In the genomic region with DNA sequence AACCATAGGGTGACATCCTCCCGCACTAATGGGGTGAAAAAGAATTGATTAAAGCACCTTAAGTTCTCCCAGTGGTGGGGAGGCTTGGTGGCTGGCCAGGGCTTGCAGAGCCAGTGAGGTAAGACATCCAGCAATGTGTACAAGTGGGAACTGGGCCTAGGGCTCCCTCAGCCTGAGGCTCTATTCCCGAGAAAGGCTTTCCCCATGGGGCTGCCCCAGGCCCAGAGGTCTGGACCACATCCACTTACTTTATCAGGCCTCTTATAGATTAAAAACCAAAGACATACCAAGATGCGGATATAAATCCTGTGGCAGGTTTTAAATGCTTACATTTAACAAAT, we compare ENCODE assay signal across 25 cellular contexts. TPM values are rescaled to one million over a fixed set of nuclear protein-coding genes. Genes with fewer than 3 reads are reported as not detected.
DNase-seq lines count a peak whose midpoint lies in the region; ATAC-seq, FAIRE-seq and TF ChIP-seq lines count a peak whose summit lies in the region.
"Had no signal": no experiment of that assay in that cellular context is flagged by ENCODE, and none has a peak within 500 bp of the region (broad histone marks: within the 10 kb centered on the region; RNA-seq: fewer than 3 reads in every experiment).

No MANE protein-coding gene starts in this region.

- no peaks in the 10 kb centered on the region for H3F3A ChIP-seq in SU-DHL-6 (ENCODE audit: insufficient read depth)

- no peak overlapping the region for H3K4me2 ChIP-seq in SU-DHL-6 (ENCODE audit: low read depth, low read length, poor library complexity, severe bottlenecking)
- peak overlapping the region; percentile 73 for H3K4me2 ChIP-seq in K562 (ENCODE audit: insufficient read depth, low read length)

- no peak for TF ChIP-seq RAD21 in K562 (CRISPR knock-in tag; conservative IDR thresholded peaks at IDR 0.05 in 1 of 2, IDR thresholded peaks at IDR 0.05 in 1 of 2)

- intact Hi-C loops in activated CD4-positive, alpha-beta T cell treated with anti-CD3 and anti-CD28 coated beads, Interleukin-2, amount 10 ng/mL, durations not matched to agents 24 days and 14 days (cut with micrococcal nuclease): no loop called here
- intact Hi-C loops in K562 (cut with micrococcal nuclease): no loop called here

- TF ChIP-seq EP300 in K562 (IDR thresholded peaks at IDR 0.05; ENCODE audit: low read length): no peak

- H3K27ac ChIP-seq in SU-DHL-6 (ENCODE audit: low read depth, low read length): peak overlapping the region; percentile 54
- H3K27ac ChIP-seq in K562 (ENCODE audit: extremely low read depth, low read depth, low read length): peak overlapping the region; percentile 85
- H3K27ac ChIP-seq: 22Rv1, gastrocnemius medialis, tibial artery had no signal

- H3K27me3 Mint-ChIP-seq in activated CD4-positive, alpha-beta T cell treated with anti-CD3 and anti-CD28 coated beads, Interleukin-2, amount 10 ng/mL, durations not matched to agents 24 days and 14 days: no peaks in the 10 kb centered on the region
- H3K27me3 Mint-ChIP-seq in stimulated activated naive CD8-positive, alpha-beta T cell treated with anti-CD3 and anti-CD28 coated beads, Interleukin-15, amount 100 ng/mL, for 72 hours: no peaks in the 10 kb centered on the region
- H3K27me3 Mint-ChIP-seq: activated naive CD8-positive, alpha-beta T cell treated with anti-CD3 and anti-CD28 coated beads, Interleukin-2, amount 10 ng/mL, durations not matched to agents 7 days and 5 days; T-cell had no signal

- H3K4me3 ChIP-seq in SU-DHL-6 (ENCODE audit: insufficient read depth, low read length, poor library complexity, severe bottlenecking): no peak overlapping the region
- H3K4me3 ChIP-seq in K562: no peak overlapping the region
- H3K4me3 ChIP-seq: gastrocnemius medialis, tibial artery had no signal

- peak overlapping the region; percentile 83 for H3K27ac Mint-ChIP-seq in activated CD4-positive, alpha-beta T cell treated with anti-CD3 and anti-CD28 coated beads, Interleukin-2, amount 10 ng/mL, durations not matched to agents 24 days and 14 days
- peak overlapping the region; percentile 52 to 80 for H3K27ac Mint-ChIP-seq in stimulated activated naive CD8-positive, alpha-beta T cell treated with anti-CD3 and anti-CD28 coated beads, Interleukin-15, amount 100 ng/mL, for 72 hours
- H3K27ac Mint-ChIP-seq: activated T-cell treated with anti-CD3 and anti-CD28 coated beads, Interleukin-2, amount 50 U/mL, for 72 hours; stimulated activated effector memory CD8-positive, alpha-beta T cell treated with anti-CD3 and anti-CD28 coated beads, Interleukin-12 subunit alpha, Interleukin-12 subunit beta, amount 100 ng/mL, for 72 hours had no signal

- TF ChIP-seq POLR2A in K562 (conservative IDR thresholded peaks at IDR 0.05): no peak

- POLR2A ChIA-PET in K562 (lab: Yijun Ruan, JAX): no interaction called here

- H3K4me3 Mint-ChIP-seq in activated CD4-positive, alpha-beta T cell treated with anti-CD3 and anti-CD28 coated beads, Interleukin-2, amount 10 ng/mL, durations not matched to agents 24 days and 14 days: no peak overlapping the region
- no peak overlapping the region for H3K4me3 Mint-ChIP-seq in stimulated activated naive CD8-positive, alpha-beta T cell treated with anti-CD3 and anti-CD28 coated beads, Interleukin-15, amount 100 ng/mL, for 72 hours
- H3K4me3 Mint-ChIP-seq: activated naive CD8-positive, alpha-beta T cell treated with anti-CD3 and anti-CD28 coated beads, Interleukin-2, amount 10 ng/mL, durations not matched to agents 7 days and 5 days; activated T-cell treated with anti-CD3 and anti-CD28 coated beads, Interleukin-2, amount 50 U/mL, for 72 hours; brain; CD8-positive, alpha-beta T cell; naive thymus-derived CD4-positive, alpha-beta T cell; stimulated activated effector memory CD8-positive, alpha-beta T cell treated with anti-CD3 and anti-CD28 coated beads, Interleukin-12 subunit alpha, Interleukin-12 subunit beta, amount 100 ng/mL, for 72 hours; T-cell had no signal

- 5% methylated on average over 3 of the region's 3 CpGs for WGBS in K562 (ENCODE audit: insufficient coverage, low coverage, missing lambda C conversion rate)

- no peaks in the 10 kb centered on the region for H4K20me1 ChIP-seq in SU-DHL-6 (ENCODE audit: low read depth, low read length)
- H4K20me1 ChIP-seq in K562 (replicated peaks; ENCODE audit: control insufficient read depth, insufficient read depth, low read length): no peaks in the 10 kb centered on the region

- DNase-seq in activated CD4-positive, alpha-beta T cell treated with anti-CD3 and anti-CD28 coated beads, Interleukin-2, amount 10 ng/mL, durations not matched to agents 24 days and 14 days: no peak
- DNase-seq in activated CD4-positive, alpha-beta T cell treated with anti-CD3 and anti-CD28 coated beads, Interleukin-2, amount 50 U/mL, for 4 hours: no peak
- DNase-seq in K562 (ENCODE audit: extremely low read depth in 1 of 4, low spot score in 3 of 4): no peak
- no peak for DNase-seq in stimulated activated naive CD8-positive, alpha-beta T cell treated with anti-CD3 and anti-CD28 coated beads, Interleukin-15, amount 100 ng/mL, for 72 hours
- DNase-seq in NCI-H1417 (lab: John Stamatoyannopoulos, UW): no peak
- DNase-seq: activated CD4-positive, alpha-beta T cell treated with anti-CD3 and anti-CD28 coated beads for 1 hour; activated naive CD8-positive, alpha-beta T cell treated with anti-CD3 and anti-CD28 coated beads, Interleukin-2, amount 10 ng/mL, durations not matched to agents 7 days and 5 days; activated T-cell treated with anti-CD3 and anti-CD28 coated beads, Interleukin-2, amount 50 U/mL, for 72 hours; CD8-positive, alpha-beta T cell; effector memory CD4-positive, alpha-beta T cell; gastrocnemius medialis; naive thymus-derived CD4-positive, alpha-beta T cell; NCI-H1436 treated with DMSO at 0.1 percent for 48 hours; NCI-H510A treated with DMSO at 0.1 percent for 48 hours; retina; stimulated activated CD4-positive, alpha-beta T cell treated with anti-CD3 and anti-CD28 coated beads, Interleukin-2, amount 100 ng/mL, for 48 hours; tibial artery had no signal

- H3K36me3 ChIP-seq in SU-DHL-6 (ENCODE audit: low read length): no peaks in the 10 kb centered on the region
- H3K36me3 ChIP-seq in K562 (ENCODE audit: control insufficient read depth, insufficient read depth, low read length): no peaks in the 10 kb centered on the region
- H3K36me3 ChIP-seq: gastrocnemius medialis, tibial artery had no signal

- peaks cover 52% of the 10 kb centered on the region for H3K4me1 Mint-ChIP-seq in activated CD4-positive, alpha-beta T cell treated with anti-CD3 and anti-CD28 coated beads, Interleukin-2, amount 10 ng/mL, durations not matched to agents 24 days and 14 days
- H3K4me1 Mint-ChIP-seq in stimulated activated naive CD8-positive, alpha-beta T cell treated with anti-CD3 and anti-CD28 coated beads, Interleukin-15, amount 100 ng/mL, for 72 hours: peaks cover 77% of the 10 kb centered on the region

- no peak for TF ChIP-seq CTCF in SU-DHL-6 (IDR thresholded peaks at IDR 0.05; ENCODE audit: insufficient read depth, low read length, poor library complexity, severe bottlenecking)
- no peak for TF ChIP-seq CTCF in K562 (IDR thresholded peaks at IDR 0.05 in 2 of 3, conservative IDR thresholded peaks at IDR 0.05 in 1 of 3; ENCODE audit: insufficient read depth in 2 of 3, low read depth in 1 of 3, low read length in 3 of 3)

- H2AFZ ChIP-seq in SU-DHL-6 (ENCODE audit: low read depth, low read length, severe bottlenecking) (no peak overlapping the region), K562 (ENCODE audit: low read depth, low read length) (peak overlapping the region; percentile 87)

- no peaks in the 10 kb centered on the region for H3K9me3 Mint-ChIP-seq in activated CD4-positive, alpha-beta T cell treated with anti-CD3 and anti-CD28 coated beads, Interleukin-2, amount 10 ng/mL, durations not matched to agents 24 days and 14 days
- H3K9me3 Mint-ChIP-seq in stimulated activated naive CD8-positive, alpha-beta T cell treated with anti-CD3 and anti-CD28 coated beads, Interleukin-15, amount 100 ng/mL, for 72 hours: peaks cover 0 to 13% of the 10 kb centered on the region in 2 donors
- H3K9me3 Mint-ChIP-seq: activated naive CD8-positive, alpha-beta T cell treated with anti-CD3 and anti-CD28 coated beads, Interleukin-2, amount 10 ng/mL, durations not matched to agents 7 days and 5 days; CD8-positive, alpha-beta T cell; stimulated activated effector memory CD8-positive, alpha-beta T cell treated with anti-CD3 and anti-CD28 coated beads, Interleukin-12 subunit alpha, Interleukin-12 subunit beta, amount 100 ng/mL, for 72 hours; T-cell had no signal

- ATAC-seq in K562 (peak; percentile 21), HG02763 (IDR thresholded peaks at IDR 0.05; ENCODE audit: unreplicated experiment) (no peak), HG03457 (IDR thresholded peaks at IDR 0.05; ENCODE audit: unreplicated experiment) (no peak)
- no peak for ATAC-seq in stimulated activated naive CD8-positive, alpha-beta T cell treated with anti-CD3 and anti-CD28 coated beads, Interleukin-15, amount 100 ng/mL, for 72 hours
- ATAC-seq: activated T-cell treated with anti-CD3 and anti-CD28 coated beads, Interleukin-2, amount 50 U/mL, for 72 hours; CD8-positive, alpha-beta T cell; gastrocnemius medialis; stimulated activated effector memory CD8-positive, alpha-beta T cell treated with anti-CD3 and anti-CD28 coated beads, Interleukin-12 subunit alpha, Interleukin-12 subunit beta, amount 100 ng/mL, for 72 hours; T-cell had no signal

- no peaks in the 10 kb centered on the region for H3K36me3 Mint-ChIP-seq in activated CD4-positive, alpha-beta T cell treated with anti-CD3 and anti-CD28 coated beads, Interleukin-2, amount 10 ng/mL, durations not matched to agents 24 days and 14 days (ENCODE audit: low read depth)
- H3K36me3 Mint-ChIP-seq: activated naive CD8-positive, alpha-beta T cell treated with anti-CD3 and anti-CD28 coated beads, Interleukin-2, amount 10 ng/mL, durations not matched to agents 7 days and 5 days; brain; CD8-positive, alpha-beta T cell; naive thymus-derived CD4-positive, alpha-beta T cell; T-cell had no signal

- H3K9ac ChIP-seq in SU-DHL-6 (ENCODE audit: low read length): no peak overlapping the region
- H3K9ac ChIP-seq in K562 (ENCODE audit: insufficient read depth in 1 of 2, low read depth in 2 of 2, low read length in 2 of 2): peak overlapping the region; percentile 44 to 57; a peak in 3 of 4 replicates

- no peaks in the 10 kb centered on the region for H3K27me3 ChIP-seq in SU-DHL-6 (ENCODE audit: low read length)
- H3K27me3 ChIP-seq in K562 (ENCODE audit: control insufficient read depth in 2 of 2, insufficient read depth in 2 of 2, low read length in 2 of 2): no peaks in the 10 kb centered on the region
- H3K27me3 ChIP-seq: gastrocnemius medialis, tibial artery had no signal

- no peaks in the 10 kb centered on the region for H3K79me2 ChIP-seq in SU-DHL-6 (ENCODE audit: insufficient read depth, low read length)
- no peaks in the 10 kb centered on the region for H3K79me2 ChIP-seq in K562 (ENCODE audit: control insufficient read depth, insufficient read depth, low read length)

- H3K9me2 ChIP-seq in SU-DHL-6 (replicated peaks; ENCODE audit: insufficient read depth, low read length): no peaks in the 10 kb centered on the region

- CTCF ChIA-PET in K562 (lab: Yijun Ruan, JAX; ENCODE audit: low intra/inter-chr PET ratio): no interaction called here

- H3K9me3 ChIP-seq in SU-DHL-6 (ENCODE audit: insufficient read depth, low read length) (no peaks in the 10 kb centered on the region), K562 (replicated peaks; ENCODE audit: control insufficient read depth, insufficient read depth, low read depth, low read length) (no peaks in the 10 kb centered on the region; the same call in 1 of the 2 replicates)
- H3K9me3 ChIP-seq: gastrocnemius medialis, tibial artery had no signal

- BruUV-seq in K562 (replicated peaks; lab: Mats Ljungman, UMichigan): no TSS peak

- peaks cover 64 to 74% of the 10 kb centered on the region in 2 experiments for H3K4me1 ChIP-seq in K562 (replicated peaks in 1 of 2; ENCODE audit: control insufficient read depth in 2 of 2, insufficient read depth in 2 of 2, low read length in 2 of 2)

- FAIRE-seq in K562 (lab: Jason Lieb, UNC): no peak
- FAIRE-seq: RCC 7860 had no signal

- in situ Hi-C loops in K562 (cut with MboI): no loop called here

- H3K9me1 ChIP-seq in K562 (ENCODE audit: control insufficient read depth, insufficient read depth, low read length): peaks cover 6% of the 10 kb centered on the region

RNA-seq across cellular contexts. Expression of a gene that starts 35.3 kb away (rescaled TPM):
- 41.4 and 45.0 TPM in 2 replicates for total RNA-seq in activated CD4-positive, alpha-beta T cell treated with anti-CD3 and anti-CD28 coated beads, Interleukin-2, amount 10 ng/mL, durations not matched to agents 24 days and 14 days
- 43.2 and 55.8 TPM in 2 replicates for total RNA-seq in K562 (2011; cell fraction: chromatin; rRNA removed; ENCODE audit: low replicate concordance)
- total RNA-seq in K562 (2011; cell fraction: nucleolus; rRNA removed): 42.0 and 45.9 TPM in 2 replicates
- total RNA-seq in K562 (2011; cell fraction: nucleoplasm; rRNA removed): 49.2 and 65.0 TPM in 2 replicates
- total RNA-seq in K562 (2014; rRNA removed) (23.3 and 28.2 TPM in 2 replicates), K562 (2014; rRNA removed; fragmentation: Illumina TruSeq; extraction: Trizol) (44.0 and 45.6 TPM in 2 replicates), K562 (2015; rRNA removed; fragmentation: Illumina TruSeq; extraction: Trizol) (35.5 and 36.3 TPM in 2 replicates), K562 (2021) (22.7 and 24.0 TPM in 2 replicates)
- polyA plus RNA-seq in K562 (2011; rRNA removed) (50.7 and 52.0 TPM in 2 replicates), K562 (2014; fragmentation: Illumina TruSeq; extraction: Trizol) (46.4 and 49.8 TPM in 2 replicates), K562 (2014; fragmentation: Nextera tagmentation; extraction: Ambion mirVana) (10 to 100 TPM; 30.0 to 32.5 TPM), K562 (2014; rRNA removed) (35.7 and 40.2 TPM in 2 replicates)
- polyA plus RNA-seq in K562 (2011; cell fraction: cytosol; rRNA removed): 25.2 and 36.2 TPM in 2 replicates
- 20.3 and 25.9 TPM in 2 replicates for polyA plus RNA-seq in K562 (2011; cell fraction: nucleus; rRNA removed)
- polyA plus RNA-seq in K562 (2012): 23.1 and 36.4 TPM in 2 replicates
- polyA minus RNA-seq in K562 (2011; rRNA and poly(A)+ RNA removed): 44.5 and 49.8 TPM in 2 replicates
- polyA minus RNA-seq in K562 (2011; cell fraction: cytosol; rRNA and poly(A)+ RNA removed): 23.3 and 43.8 TPM in 2 replicates
- 9.3 and 15.6 TPM in 2 replicates for polyA minus RNA-seq in K562 (2011; cell fraction: nucleus; rRNA and poly(A)+ RNA removed)
